In the genomic region with DNA sequence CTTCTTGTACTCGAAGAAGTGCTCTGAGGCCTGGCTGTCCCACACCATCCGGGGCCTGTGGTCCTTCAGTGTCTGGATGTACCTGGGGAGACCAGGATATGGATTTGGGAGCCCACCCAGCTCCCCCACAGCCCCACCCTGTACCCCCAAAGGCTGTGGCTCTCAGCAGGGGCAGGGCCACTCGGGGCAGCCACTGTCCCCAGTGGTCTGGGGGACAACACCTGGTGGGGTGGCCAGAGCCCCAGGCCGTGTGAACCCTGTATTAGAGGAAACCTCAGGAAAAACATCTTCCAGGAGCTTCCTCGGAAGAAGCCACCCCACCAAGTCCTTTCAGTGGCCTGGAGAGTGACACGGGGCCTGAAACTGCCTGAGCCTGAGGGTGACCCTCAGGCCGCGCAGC, we compare ENCODE assay signal across 17 cellular contexts. TPM values are rescaled to one million over a fixed set of nuclear protein-coding genes. Genes with fewer than 3 reads are reported as not detected.
DNase-seq lines count a peak whose midpoint lies in the region; ATAC-seq and TF ChIP-seq lines count a peak whose summit lies in the region.
"Had no signal": no experiment of that assay in that cellular context is flagged by ENCODE, and none has a peak within 500 bp of the region (broad histone marks: within the 10 kb centered on the region; RNA-seq: fewer than 3 reads in every experiment).

No MANE protein-coding gene starts in this region.

- H3K27ac Mint-ChIP-seq in chondrocyte (ENCODE audit: unreplicated experiment) (no peak overlapping the region), Caco-2 (ENCODE audit: unreplicated experiment) (no peak overlapping the region)
- H3K27ac Mint-ChIP-seq: B cell; CD8-positive, alpha-beta T cell; IgD-negative memory B cell had no signal

- TF ChIP-seq CTCF in 22Rv1 (IDR thresholded peaks at IDR 0.05) (0 out of 2 replicates have a peak, but pooled peaks have one; percentile 1), chondrocyte (IDR thresholded peaks at IDR 0.05) (peak; percentile 11), Caco-2 (IDR thresholded peaks at IDR 0.05; ENCODE audit: insufficient read depth in 1 of 2, low read depth in 1 of 2, low read length in 1 of 2, severe bottlenecking in 1 of 2, unreplicated experiment in 1 of 2) (no peak)

- peaks cover 5% of the 10 kb centered on the region for H3K79me1 ChIP-seq in neuronal stem cell (ENCODE audit: low read depth, low read length)

- H3K14ac ChIP-seq in neuronal stem cell (ENCODE audit: low read length) = no peak overlapping the region

- H3K4me1 ChIP-seq in HUES64 (ENCODE audit: insufficient read depth, low read length) (no peaks in the 10 kb centered on the region), neuronal stem cell (ENCODE audit: control insufficient read depth in 2 of 2, insufficient read depth in 1 of 2, low read depth in 1 of 2, low read length in 2 of 2) (peaks cover 0 to 4% of the 10 kb centered on the region in 2 donors), Caco-2 (no peaks in the 10 kb centered on the region)
- H3K4me1 ChIP-seq: HAP-1 had no signal

- DNase-seq in chondrocyte (ENCODE audit: low spot score) = no peak
- DNase-seq in neuronal stem cell (ENCODE audit: low spot score) = no peak
- DNase-seq in Caco-2 = no peak
- DNase-seq: CD8-positive, alpha-beta T cell; GDM1; KBM-7 had no signal

- H3K23ac ChIP-seq in neuronal stem cell (ENCODE audit: low read depth, low read length, poor library complexity) = peak overlapping the region; percentile 98

- H3K18ac ChIP-seq in neuronal stem cell (ENCODE audit: low read length) = no peak overlapping the region

- H3K27ac ChIP-seq in 22Rv1 (no peak overlapping the region), HUES64 (ENCODE audit: low read depth, low read length) (0 out of 2 replicates have a peak overlapping the region, but pooled peaks have one; percentile 30), neuronal stem cell (replicated peaks; ENCODE audit: low read length) (no peak overlapping the region)
- H3K27ac ChIP-seq: BLaER1 treated with 17β-estradiol and CSF1 and Interleukin-3, amounts not matched to agents 10 nM and 100 nM; HL-60 had no signal

- 83% methylated on average over 8 of the region's 8 CpGs for WGBS in HUES64
- WGBS in neuronal stem cell (ENCODE audit: extremely low coverage in 2 of 2, insufficient read length in 2 of 2, insufficient replicate concordance in 1 of 2), 2 donors = no CpG with 5 or more reads among the region's 8 CpGs

- peaks cover 3% of the 10 kb centered on the region for H3K36me3 Mint-ChIP-seq in chondrocyte (ENCODE audit: low read depth)
- peaks cover 81% of the 10 kb centered on the region for H3K36me3 Mint-ChIP-seq in Caco-2 (ENCODE audit: insufficient read depth, unreplicated experiment)

- H2BK12ac ChIP-seq in neuronal stem cell (ENCODE audit: low read length) = no peak overlapping the region

- H3K36me3 ChIP-seq in HUES64 (ENCODE audit: insufficient read depth, low read length) (peaks cover 25% of the 10 kb centered on the region), neuronal stem cell (replicated peaks in 1 of 2; ENCODE audit: control insufficient read depth in 2 of 2, insufficient read depth in 2 of 2, low read length in 2 of 2) (peaks cover 8 to 33% of the 10 kb centered on the region in 2 donors), Caco-2 (ENCODE audit: control insufficient read depth, insufficient read depth, low read length) (no peaks in the 10 kb centered on the region; the same call in none of the 2 replicates)

- CTCF ChIA-PET in Caco-2 (lab: Charles Lee) = interaction anchor here (0.6 to 1.4 kb wide), 5 partner anchors 16 to 181 kb away, joined by 3 to 13 read pairs (median 3); no protein-coding TSS in a partner anchor

- no peak overlapping the region for H2BK120ac ChIP-seq in neuronal stem cell (ENCODE audit: low read depth, low read length)

- no peak overlapping the region for H2BK5ac ChIP-seq in neuronal stem cell (ENCODE audit: low read length)

- peaks cover 4% of the 10 kb centered on the region for H3K4me1 Mint-ChIP-seq in chondrocyte (ENCODE audit: low read depth)
- H3K4me1 Mint-ChIP-seq in Caco-2 (ENCODE audit: low read depth, unreplicated experiment) = no peaks in the 10 kb centered on the region
- H3K4me1 Mint-ChIP-seq: B cell had no signal

- H2AFZ ChIP-seq in neuronal stem cell (ENCODE audit: low read length) = no peak overlapping the region

- H4K8ac ChIP-seq in neuronal stem cell (ENCODE audit: low read depth, low read length) = no peak overlapping the region

- no peak overlapping the region for H3K4me3 Mint-ChIP-seq in chondrocyte (ENCODE audit: unreplicated experiment)
- no peak overlapping the region for H3K4me3 Mint-ChIP-seq in Caco-2 (ENCODE audit: unreplicated experiment)
- H3K4me3 Mint-ChIP-seq: B cell; CD8-positive, alpha-beta T cell; IgD-negative memory B cell had no signal

- H2AK5ac ChIP-seq in neuronal stem cell (ENCODE audit: low read depth, low read length) = no peak overlapping the region

- no peaks in the 10 kb centered on the region for H3K9me3 Mint-ChIP-seq in chondrocyte (ENCODE audit: low read depth)
- H3K9me3 Mint-ChIP-seq in Caco-2 (ENCODE audit: unreplicated experiment) = no peaks in the 10 kb centered on the region
- H3K9me3 Mint-ChIP-seq: CD8-positive, alpha-beta T cell; IgD-negative memory B cell had no signal

- H2BK15ac ChIP-seq in neuronal stem cell (ENCODE audit: low read length) = no peak overlapping the region

- no peaks in the 10 kb centered on the region for H3K27me3 ChIP-seq in HUES64 (ENCODE audit: insufficient read depth, low read length)
- no peaks in the 10 kb centered on the region for H3K27me3 ChIP-seq in neuronal stem cell (ENCODE audit: control insufficient read depth in 3 of 3, insufficient read depth in 3 of 3, low read depth in 1 of 3, low read length in 3 of 3)
- H3K27me3 ChIP-seq in Caco-2 (replicated peaks; ENCODE audit: control insufficient read depth, insufficient read depth, low read length) = no peaks in the 10 kb centered on the region
- H3K27me3 ChIP-seq: BLaER1 treated with 17β-estradiol and CSF1 and Interleukin-3, amounts not matched to agents 10 nM and 100 nM had no signal

- H4K91ac ChIP-seq in neuronal stem cell (ENCODE audit: low read depth, low read length, poor library complexity) = no peak overlapping the region

- POLR2A ChIA-PET in Caco-2 (lab: Charles Lee) = no interaction called here

- H3K9ac ChIP-seq in HUES64 (ENCODE audit: low read depth, low read length) (no peak overlapping the region), neuronal stem cell (ENCODE audit: low read depth, low read length, poor library complexity) (peak overlapping the region; percentile 21)

- H3K27me3 Mint-ChIP-seq in chondrocyte (ENCODE audit: low read depth) = no peaks in the 10 kb centered on the region
- H3K27me3 Mint-ChIP-seq in Caco-2 (ENCODE audit: insufficient read depth, unreplicated experiment) = no peaks in the 10 kb centered on the region
- H3K27me3 Mint-ChIP-seq: B cell, IgD-negative memory B cell had no signal

- H3K9me3 ChIP-seq in HUES64 (ENCODE audit: insufficient read depth, low read depth, low read length) = no peaks in the 10 kb centered on the region
- H3K9me3 ChIP-seq in neuronal stem cell (replicated peaks in 1 of 2; ENCODE audit: control insufficient read depth in 2 of 2, insufficient read depth in 1 of 2, low read depth in 1 of 2, low read length in 2 of 2) = no peaks in the 10 kb centered on the region
- no peaks in the 10 kb centered on the region for H3K9me3 ChIP-seq in Caco-2
- H3K9me3 ChIP-seq: BLaER1 treated with 17β-estradiol and CSF1 and Interleukin-3, amounts not matched to agents 10 nM and 100 nM; HAP-1 had no signal

- H3K4ac ChIP-seq in neuronal stem cell (ENCODE audit: low read length) = no peak overlapping the region

- ATAC-seq in GM21529 (IDR thresholded peaks at IDR 0.05; ENCODE audit: unreplicated experiment) (no peak), GM18867 (IDR thresholded peaks at IDR 0.05; ENCODE audit: unreplicated experiment) (no peak)
- ATAC-seq: CD8-positive, alpha-beta T cell had no signal

- H3K4me2 ChIP-seq in neuronal stem cell (ENCODE audit: insufficient read depth, low read length, poor library complexity, severe bottlenecking) = no peak overlapping the region
- H3K4me2 ChIP-seq: BLaER1 treated with 17β-estradiol and CSF1 and Interleukin-3, amounts not matched to agents 10 nM and 100 nM had no signal

- intact Hi-C loops in Caco-2 (cut with micrococcal nuclease; ENCODE audit: unreplicated experiment) = no loop called here

- H3K4me3 ChIP-seq in HUES64 (ENCODE audit: low read length) (no peak overlapping the region), neuronal stem cell (ENCODE audit: low read length in 2 of 2) (no peak overlapping the region), Caco-2 (ENCODE audit: low read depth, low read length) (no peak overlapping the region)
- H3K4me3 ChIP-seq: BLaER1 treated with 17β-estradiol and CSF1 and Interleukin-3, amounts not matched to agents 10 nM and 100 nM; HAP-1 had no signal

- no TSS peak for BruUV-seq in Caco-2 (replicated peaks; lab: Mats Ljungman, UMichigan)

RNA-seq across cellular contexts. Expression of gene TSPAN4, which starts 27.8 kb away (rescaled TPM):
- polyA plus RNA-seq in HUES64 (2013, experiment 1 of 2) = 46.6 TPM
- 46.0 TPM for polyA plus RNA-seq in HUES64 (2013, experiment 2 of 2)
- 62.3 to 115 TPM (median 69.2 TPM) in 3 replicates for total RNA-seq in chondrocyte
- 39.4 TPM for polyA plus RNA-seq in neuronal stem cell (2013, experiment 1 of 2)
- polyA plus RNA-seq in neuronal stem cell (2013, experiment 2 of 2) = 35.6 TPM
- total RNA-seq in Caco-2 (2022) = 84.5 and 95.9 TPM in 2 replicates

RNA-seq across cellular contexts. Expression of gene POLR2L, which starts 28.1 kb away (rescaled TPM):
- 137 TPM for polyA plus RNA-seq in HUES64 (2013, experiment 1 of 2)
- polyA plus RNA-seq in HUES64 (2013, experiment 2 of 2) = 140 TPM
- total RNA-seq in chondrocyte (139 to 173 TPM (median 142 TPM) in 3 replicates), Caco-2 (2022) (139 and 141 TPM in 2 replicates)
- polyA plus RNA-seq in neuronal stem cell (2013, experiment 1 of 2) = 129 TPM
- polyA plus RNA-seq in neuronal stem cell (2013, experiment 2 of 2) = 129 TPM

RNA-seq across cellular contexts. Expression of gene CD151, which starts 37.7 kb away (rescaled TPM):
- polyA plus RNA-seq in HUES64 (2013, experiment 1 of 2) = 65.1 TPM
- 87.2 TPM for polyA plus RNA-seq in HUES64 (2013, experiment 2 of 2)
- total RNA-seq in chondrocyte = 460 to 558 TPM (median 549 TPM) in 3 replicates
- polyA plus RNA-seq in neuronal stem cell (2013, experiment 1 of 2) = 74.1 TPM
- polyA plus RNA-seq in neuronal stem cell (2013, experiment 2 of 2) = 74.3 TPM
- total RNA-seq in Caco-2 (2022) = 268 and 302 TPM in 2 replicates

RNA-seq across cellular contexts. Expression of gene CHID1, which starts 40.2 kb away (rescaled TPM):
- polyA plus RNA-seq in HUES64 (2013, experiment 1 of 2) = 48.5 TPM
- 53.3 TPM for polyA plus RNA-seq in HUES64 (2013, experiment 2 of 2)
- 87.6 to 115 TPM (median 90.3 TPM) in 3 replicates for total RNA-seq in chondrocyte
- polyA plus RNA-seq in neuronal stem cell (2013, experiment 1 of 2) = 42.0 TPM
- 43.9 TPM for polyA plus RNA-seq in neuronal stem cell (2013, experiment 2 of 2)
- total RNA-seq in Caco-2 (2022) = 166 and 180 TPM in 2 replicates

RNA-seq across cellular contexts. Expression of gene CRACR2B, which starts 42.7 kb away (rescaled TPM):
- polyA plus RNA-seq in HUES64 (2013, experiment 1 of 2) = 7.4 TPM
- polyA plus RNA-seq in HUES64 (2013, experiment 2 of 2) = 10.2 TPM
- total RNA-seq in chondrocyte (0.57 to 5.0 TPM (median 1.4 TPM) in 3 replicates), Caco-2 (2022) (15.4 and 16.3 TPM in 2 replicates)
- polyA plus RNA-seq in neuronal stem cell (2013, experiment 1 of 2) = 12.4 TPM
- 11.8 TPM for polyA plus RNA-seq in neuronal stem cell (2013, experiment 2 of 2)
- total RNA-seq: A172, HT1080 had no signal

Comparison
In these comparisons a context has a peak if more than half of its experiments do, and no peak if none do; other contexts are left out.
1. CTCF ChIP-seq: peak in 22Rv1 (single experiment) and chondrocyte (single experiment); none in Caco-2 (0 of 2).